In genomic region chr6:75076009-75076408, GRCh38 we compare ENCODE assay signal across 15 cellular contexts.
DNase-seq lines count a peak whose midpoint lies in the region; TF ChIP-seq lines count a peak whose summit lies in the region.
"Had no signal": no experiment of that assay in that cellular context is flagged by ENCODE, and none has a peak within 500 bp of the region (broad histone marks: within the 10 kb centered on the region; RNA-seq: fewer than 3 reads in every experiment).

No MANE protein-coding gene starts in this region.

- no peaks in the 10 kb centered on the region for H3K9me3 ChIP-seq in Caco-2
- H3K9me3 ChIP-seq in suprapubic skin, result no peaks in the 10 kb centered on the region
- no peaks in the 10 kb centered on the region for H3K9me3 ChIP-seq in esophagus muscularis mucosa
- H3K9me3 ChIP-seq: BE2C, HAP-1 had no signal

- H3K36me3 Mint-ChIP-seq in Caco-2 (ENCODE audit: insufficient read depth, unreplicated experiment), result no peaks in the 10 kb centered on the region

- no peaks in the 10 kb centered on the region for H3K27me3 Mint-ChIP-seq in Caco-2 (ENCODE audit: insufficient read depth, unreplicated experiment)
- H3K27me3 Mint-ChIP-seq: CD4-positive, alpha-beta T cell had no signal

- 71% methylated on average over 5 of the region's 5 CpGs for WGBS in suprapubic skin
- WGBS in esophagus muscularis mucosa, result 78% methylated on average over 5 of the region's 5 CpGs

- H3K27ac ChIP-seq in C4-2B (peak overlapping the region; percentile 30; the same call in 1 of the 2 replicates), suprapubic skin (no peak overlapping the region), esophagus muscularis mucosa (replicated peaks in 1 of 4) (no peak overlapping the region)

- H3K27me3 ChIP-seq in Caco-2 (replicated peaks; ENCODE audit: control insufficient read depth, insufficient read depth, low read length), result no peaks in the 10 kb centered on the region
- no peaks in the 10 kb centered on the region for H3K27me3 ChIP-seq in suprapubic skin
- no peaks in the 10 kb centered on the region for H3K27me3 ChIP-seq in esophagus muscularis mucosa
- H3K27me3 ChIP-seq: BE2C had no signal

- no TSS peak for BruUV-seq in Caco-2 (replicated peaks; lab: Mats Ljungman, UMichigan)

- H3K27ac Mint-ChIP-seq in Caco-2 (ENCODE audit: unreplicated experiment), result peak overlapping the region; percentile 82
- H3K27ac Mint-ChIP-seq: CD4-positive, alpha-beta T cell had no signal

- intact Hi-C loops in Caco-2 (cut with micrococcal nuclease; ENCODE audit: unreplicated experiment), result loop anchor here (10.0 kb wide), 2 partner anchors 129 to 141 kb away; partner anchors contain the start of gene COL12A1
- intact Hi-C loops in esophagus muscularis mucosa (cut with DNase I), result no loop called here

- POLR2A ChIA-PET in Caco-2 (lab: Charles Lee), result no interaction called here

- H3K4me1 ChIP-seq in Caco-2 (no peaks in the 10 kb centered on the region), suprapubic skin (no peaks in the 10 kb centered on the region), esophagus muscularis mucosa (no peaks in the 10 kb centered on the region)
- H3K4me1 ChIP-seq: BE2C, HAP-1 had no signal

- DNase-seq in Caco-2, result peak; percentile 71 to 72
- DNase-seq in NCI-H69 (lab: John Stamatoyannopoulos, UW), result peak; percentile 25
- DNase-seq in suprapubic skin (ENCODE audit: low spot score in 2 of 2), result no peak
- no peak for DNase-seq in NCI-H2029 (lab: John Stamatoyannopoulos, UW)
- DNase-seq in esophagus muscularis mucosa (ENCODE audit: extremely low spot score), result no peak
- DNase-seq: ACHN; BE2C; C1 segment of cervical spinal cord; CD4-positive, alpha-beta T cell; DMS153; DMS79; GDM1; GOT3 had no signal

- no peaks in the 10 kb centered on the region for H3K36me3 ChIP-seq in Caco-2 (ENCODE audit: control insufficient read depth, insufficient read depth, low read length)
- no peaks in the 10 kb centered on the region for H3K36me3 ChIP-seq in suprapubic skin
- no peaks in the 10 kb centered on the region for H3K36me3 ChIP-seq in esophagus muscularis mucosa
- H3K36me3 ChIP-seq: BE2C, HAP-1 had no signal

- H3K4me3 Mint-ChIP-seq in Caco-2 (ENCODE audit: unreplicated experiment), result peak overlapping the region; percentile 72
- H3K4me3 Mint-ChIP-seq: CD4-positive, alpha-beta T cell had no signal

- CTCF ChIA-PET in Caco-2 (lab: Charles Lee), result no interaction called here

- H3K4me1 Mint-ChIP-seq in Caco-2 (ENCODE audit: low read depth, unreplicated experiment), result peaks cover 7% of the 10 kb centered on the region

- TF ChIP-seq CTCF in C4-2B (conservative IDR thresholded peaks at IDR 0.05), result no peak
- no peak for TF ChIP-seq CTCF in Caco-2 (IDR thresholded peaks at IDR 0.05; ENCODE audit: insufficient read depth in 1 of 2, low read depth in 1 of 2, low read length in 1 of 2, severe bottlenecking in 1 of 2, unreplicated experiment in 1 of 2)
- no peak for TF ChIP-seq CTCF in suprapubic skin (IDR thresholded peaks at IDR 0.05)
- no peak for TF ChIP-seq CTCF in esophagus muscularis mucosa (IDR thresholded peaks at IDR 0.05)

- H3K4me3 ChIP-seq in Caco-2 (ENCODE audit: low read depth, low read length) (peak overlapping the region; percentile 44), suprapubic skin (peak overlapping the region; percentile 22), esophagus muscularis mucosa (no peak overlapping the region)
- H3K4me3 ChIP-seq: HAP-1 had no signal

- H3K9me3 Mint-ChIP-seq in Caco-2 (ENCODE audit: unreplicated experiment), result no peaks in the 10 kb centered on the region
- H3K9me3 Mint-ChIP-seq: CD4-positive, alpha-beta T cell had no signal

- TF ChIP-seq EP300 in suprapubic skin (IDR thresholded peaks at IDR 0.05) (no peak), esophagus muscularis mucosa (IDR thresholded peaks at IDR 0.05) (no peak)

- TF ChIP-seq POLR2A in suprapubic skin (IDR thresholded peaks at IDR 0.05) (no peak), esophagus muscularis mucosa (IDR thresholded peaks at IDR 0.05; ENCODE audit: low read depth) (no peak)

Comparison
In these comparisons a context has a peak if more than half of its experiments do, and no peak if none do; other contexts are left out.
1. DNase-seq: peak in Caco-2 (2 of 2) and NCI-H69 (single experiment); none in suprapubic skin (0 of 2), NCI-H2029 (single experiment) and esophagus muscularis mucosa (single experiment).
2. H3K4me3 ChIP-seq: peak in Caco-2 (single experiment) and suprapubic skin (single experiment); none in esophagus muscularis mucosa (0 of 4).